ENCODE assay signal across 1 cellular context in the genomic region with DNA sequence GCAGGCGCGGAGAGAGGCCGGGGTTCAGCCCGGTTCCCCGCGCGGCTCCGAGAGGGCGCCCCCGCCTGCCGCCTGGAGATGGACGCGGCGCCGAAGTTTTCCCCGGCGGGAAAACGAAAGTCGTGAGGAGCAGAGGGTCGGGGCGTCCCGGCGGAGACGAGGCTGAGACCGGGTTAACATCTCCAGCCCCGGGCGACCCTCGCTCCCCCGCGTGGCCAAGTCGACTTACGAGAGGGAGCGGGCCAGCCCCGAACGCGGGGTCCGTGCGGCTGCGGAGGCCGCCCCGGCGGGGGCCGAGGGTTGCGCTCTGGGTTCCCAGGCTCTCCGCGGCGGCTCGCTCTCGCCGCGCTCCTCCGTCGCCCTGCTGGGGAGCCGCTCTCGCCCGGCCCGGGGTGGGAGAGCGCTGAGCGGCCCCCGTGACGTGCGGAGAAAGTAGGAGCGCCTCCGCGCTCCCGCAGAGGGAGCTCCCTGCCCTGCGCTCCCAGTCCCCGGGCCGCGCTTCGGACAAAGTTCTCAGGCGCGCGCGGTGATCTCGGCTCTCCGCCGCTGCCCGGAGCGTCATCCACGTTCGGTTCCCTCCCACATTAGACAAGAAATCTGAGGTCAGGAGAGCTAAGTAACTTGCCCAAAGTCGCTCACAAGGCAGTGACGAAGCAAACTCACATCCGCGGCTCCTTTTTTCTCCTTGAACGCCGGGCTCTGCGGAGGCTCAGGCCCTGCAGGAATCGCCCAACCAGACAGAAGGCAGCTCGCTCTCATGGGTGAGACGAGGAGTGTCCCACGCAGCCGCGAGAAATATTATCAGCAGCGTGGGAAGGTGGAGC.
A peak's percentile ranks its signal among the peaks of the same experiment; 100 is the strongest.
TF ChIP-seq lines count a peak whose summit lies in the region.

No MANE protein-coding gene starts in this region.

TF ChIP-seq in H1, 55 proteins besides CTCF, POLR2A, EP300 and RAD21 (continued from another document):
- TF ChIP-seq, protein P1, sequence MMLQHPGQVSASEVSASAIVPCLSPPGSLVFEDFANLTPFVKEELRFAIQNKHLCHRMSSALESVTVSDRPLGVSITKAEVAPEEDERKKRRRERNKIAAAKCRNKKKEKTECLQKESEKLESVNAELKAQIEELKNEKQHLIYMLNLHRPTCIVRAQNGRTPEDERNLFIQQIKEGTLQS (IDR thresholded peaks at IDR 0.05; ENCODE audit: insufficient read depth, low read depth, low read length) = no peak
- TF ChIP-seq CEBPB (IDR thresholded peaks at IDR 0.05; ENCODE audit: low read depth, low read length) (no peak), SIN3A (conservative IDR thresholded peaks at IDR 0.05 in 1 of 2, IDR thresholded peaks at IDR 0.05 in 1 of 2; ENCODE audit: low read depth in 1 of 2, low read length in 2 of 2) (no peak), SUZ12 (IDR thresholded peaks at IDR 0.05; ENCODE audit: low read length) (peak; percentile 22; the same call in 1 of the 2 replicates), BRCA1 (IDR thresholded peaks at IDR 0.05; ENCODE audit: low read depth, low read length) (no peak), SIX5 (IDR thresholded peaks at IDR 0.05; ENCODE audit: low read depth, low read length) (no peak), CREB1 (IDR thresholded peaks at IDR 0.05) (peak; percentile 52), SP4 (IDR thresholded peaks at IDR 0.05; ENCODE audit: low read length) (no peak), MAFK (IDR thresholded peaks at IDR 0.05; ENCODE audit: low read depth, low read length) (no peak), JUN (IDR thresholded peaks at IDR 0.05; ENCODE audit: low read depth, low read length) (no peak), SAP30 (IDR thresholded peaks at IDR 0.05; ENCODE audit: insufficient read depth, insufficient replicate concordance, low read length) (no peak), KDM5A (IDR thresholded peaks at IDR 0.05; ENCODE audit: low read length) (no peak), CHD2 (IDR thresholded peaks at IDR 0.05; ENCODE audit: low read length) (no peak), MAX (IDR thresholded peaks at IDR 0.05) (no peak), PHF8 (conservative IDR thresholded peaks at IDR 0.05; ENCODE audit: low read depth, low read length) (peak; percentile 28; the same call in 1 of the 2 replicates), RFX5 (IDR thresholded peaks at IDR 0.05; ENCODE audit: borderline replicate concordance, low read depth, low read length) (no peak), CHD1 (IDR thresholded peaks at IDR 0.05; ENCODE audit: low read depth, low read length) (no peak; the same call in 1 of the 2 replicates), YY1 (IDR thresholded peaks at IDR 0.05; ENCODE audit: low read depth, low read length) (no peak), KDM4A (IDR thresholded peaks at IDR 0.05; ENCODE audit: low read depth, low read length, severe bottlenecking) (peak; percentile 52), ATF2 (IDR thresholded peaks at IDR 0.05; ENCODE audit: low read length) (0 out of 2 replicates have a peak, but pooled peaks have one; percentile 40), EZH2 (IDR thresholded peaks at IDR 0.05; ENCODE audit: low read depth, low read length, severe bottlenecking) (peak; percentile 58), SIRT6 (IDR thresholded peaks at IDR 0.05; ENCODE audit: low read length) (no peak), TAF7 (optimal IDR thresholded peaks at IDR 0.05; ENCODE audit: borderline replicate concordance, low read depth, low read length) (peak; percentile 37), BACH1 (IDR thresholded peaks at IDR 0.05; ENCODE audit: low read length) (no peak), POLR2AphosphoS5 (IDR thresholded peaks at IDR 0.05; ENCODE audit: low read depth, low read length) (no peak; the same call in 1 of the 2 replicates), ZNF274 (IDR thresholded peaks at IDR 0.05; ENCODE audit: borderline replicate concordance, extremely low read depth, low read length) (no peak), ASH2L (IDR thresholded peaks at IDR 0.05; ENCODE audit: low read length) (peak; percentile 82), CBX5 (IDR thresholded peaks at IDR 0.05; ENCODE audit: low read depth, low read length) (no peak), NRF1 (IDR thresholded peaks at IDR 0.05; ENCODE audit: low read depth, low read length) (no peak), HDAC6 (IDR thresholded peaks at IDR 0.05; ENCODE audit: low read depth, low read length) (no peak), SP2 (IDR thresholded peaks at IDR 0.05; ENCODE audit: low read length) (no peak), RBBP5 (IDR thresholded peaks at IDR 0.05; ENCODE audit: borderline replicate concordance, low read depth, low read length) (peak; percentile 88; the same call in 1 of the 2 replicates), TAF1 (IDR thresholded peaks at IDR 0.05; ENCODE audit: low read depth, low read length) (0 out of 2 replicates have a peak, but pooled peaks have one; percentile 29), CBX8 (IDR thresholded peaks at IDR 0.05; ENCODE audit: borderline replicate concordance, low read depth, low read length) (no peak), POU5F1 (IDR thresholded peaks at IDR 0.05; ENCODE audit: low read depth, low read length) (no peak), EGR1 (IDR thresholded peaks at IDR 0.05; ENCODE audit: borderline replicate concordance, low read depth, low read length) (no peak), TCF12 (IDR thresholded peaks at IDR 0.05; ENCODE audit: low read depth, low read length) (no peak), SRF (IDR thresholded peaks at IDR 0.05; ENCODE audit: low read depth, low read length) (no peak), TBP (IDR thresholded peaks at IDR 0.05; ENCODE audit: low read depth, low read length) (no peak), CHD7 (IDR thresholded peaks at IDR 0.05; ENCODE audit: insufficient replicate concordance, low read length) (no peak), CTBP2 (IDR thresholded peaks at IDR 0.05; ENCODE audit: borderline replicate concordance, insufficient read depth, insufficient read length, low read length) (no peak), GABPA (IDR thresholded peaks at IDR 0.05; ENCODE audit: borderline replicate concordance, insufficient read depth, low read length) (no peak), TEAD4 (IDR thresholded peaks at IDR 0.05; ENCODE audit: low read depth, low read length) (no peak), RNF2 (IDR thresholded peaks at IDR 0.05; ENCODE audit: borderline replicate concordance, low read depth, low read length, missing control alignments, poor library complexity, severe bottlenecking) (peak; percentile 35), HDAC2 (IDR thresholded peaks at IDR 0.05; ENCODE audit: borderline replicate concordance in 1 of 2, low read depth in 2 of 2, low read length in 2 of 2) (no peak), FOSL1 (IDR thresholded peaks at IDR 0.05; ENCODE audit: insufficient read depth, low read depth, low read length) (no peak), RXRA (IDR thresholded peaks at IDR 0.05; ENCODE audit: insufficient read depth, low read depth, low read length) (no peak), SP1 (IDR thresholded peaks at IDR 0.05; ENCODE audit: low read depth, low read length) (no peak), GTF2F1 (IDR thresholded peaks at IDR 0.05; ENCODE audit: borderline replicate concordance, low read depth, low read length) (no peak), BCL11A (IDR thresholded peaks at IDR 0.05; ENCODE audit: low read depth in 2 of 2, low read length in 2 of 2) (no peak), NANOG (IDR thresholded peaks at IDR 0.05; ENCODE audit: insufficient read depth, low read depth, low read length, poor library complexity, severe bottlenecking) (no peak)
- TF ChIP-seq, protein P2, sequence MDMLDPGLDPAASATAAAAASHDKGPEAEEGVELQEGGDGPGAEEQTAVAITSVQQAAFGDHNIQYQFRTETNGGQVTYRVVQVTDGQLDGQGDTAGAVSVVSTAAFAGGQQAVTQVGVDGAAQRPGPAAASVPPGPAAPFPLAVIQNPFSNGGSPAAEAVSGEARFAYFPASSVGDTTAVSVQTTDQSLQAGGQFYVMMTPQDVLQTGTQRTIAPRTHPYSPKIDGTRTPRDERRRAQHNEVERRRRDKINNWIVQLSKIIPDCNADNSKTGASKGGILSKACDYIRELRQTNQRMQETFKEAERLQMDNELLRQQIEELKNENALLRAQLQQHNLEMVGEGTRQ (IDR thresholded peaks at IDR 0.05; ENCODE audit: low read length) = no peak
- TF ChIP-seq, protein P3, sequence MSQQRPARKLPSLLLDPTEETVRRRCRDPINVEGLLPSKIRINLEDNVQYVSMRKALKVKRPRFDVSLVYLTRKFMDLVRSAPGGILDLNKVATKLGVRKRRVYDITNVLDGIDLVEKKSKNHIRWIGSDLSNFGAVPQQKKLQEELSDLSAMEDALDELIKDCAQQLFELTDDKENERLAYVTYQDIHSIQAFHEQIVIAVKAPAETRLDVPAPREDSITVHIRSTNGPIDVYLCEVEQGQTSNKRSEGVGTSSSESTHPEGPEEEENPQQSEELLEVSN (IDR thresholded peaks at IDR 0.05) = peak; percentile 83
